16 cellular contexts compared by ENCODE assay signal in genomic region chr4:156673483-156673882, GRCh38.
DNase-seq lines count a peak whose midpoint lies in the region; TF ChIP-seq lines count a peak whose summit lies in the region.
"Had no signal": no experiment of that assay in that cellular context is flagged by ENCODE, and none has a peak within 500 bp of the region (broad histone marks: within the 10 kb centered on the region; RNA-seq: fewer than 3 reads in every experiment).

No MANE protein-coding gene starts in this region.

- TF ChIP-seq CTCF in choroid plexus epithelial cell (conservative IDR thresholded peaks at IDR 0.05; ENCODE audit: low read depth, low read length), result no peak

- H3K4me3 ChIP-seq in choroid plexus epithelial cell (ENCODE audit: low read depth, low read length), result no peak overlapping the region
- H3K4me3 ChIP-seq: left ventricle myocardium inferior, testis had no signal

- DNase-seq in Daoy (ENCODE audit: low read depth), result peak; percentile 19
- DNase-seq in NCI-H446 treated with DMSO at 0.1 percent for 48 hours (lab: John Stamatoyannopoulos, UW), result peak; percentile 25
- peak; percentile 51 for DNase-seq in choroid plexus epithelial cell (ENCODE audit: low read depth)
- DNase-seq in myocyte (ENCODE audit: low read depth), result peak; percentile 14
- DNase-seq in NCI-H2029 treated with DMSO at 0.1 percent for 48 hours (lab: John Stamatoyannopoulos, UW), result no peak
- DNase-seq in NCI-H1436 (lab: John Stamatoyannopoulos, UW), result no peak
- DNase-seq in superior temporal gyrus (ENCODE audit: extremely low spot score), result no peak
- DNase-seq in NCI-H748 treated with DMSO at 0.1 percent for 48 hours (lab: John Stamatoyannopoulos, UW), result no peak
- DNase-seq: activated B cell treated with CpG ODN at 0.5 μM for 24 hours; activated CD8-positive, alpha-beta T cell treated with anti-CD3 and anti-CD28 coated beads for 36 hours; activated T-cell treated with anti-CD3 and anti-CD28 coated beads, Interleukin-2, amount 50 U/mL, for 24 hours; glutamatergic neuron; left ventricle myocardium inferior; NCI-H1417 treated with DMSO at 0.1 percent for 48 hours; SHP77 treated with DMSO at 0.1 percent for 48 hours; testis had no signal

Comparison
In these comparisons a context has a peak if more than half of its experiments do, and no peak if none do; other contexts are left out.
1. DNase-seq: peak in Daoy (single experiment), NCI-H446 treated with DMSO at 0.1 percent for 48 hours (single experiment), choroid plexus epithelial cell (single experiment) and myocyte (single experiment); none in NCI-H2029 treated with DMSO at 0.1 percent for 48 hours (single experiment), NCI-H1436 (single experiment), superior temporal gyrus (single experiment) and NCI-H748 treated with DMSO at 0.1 percent for 48 hours (single experiment).